ENCODE assay signal across 10 cellular contexts in the genomic region with DNA sequence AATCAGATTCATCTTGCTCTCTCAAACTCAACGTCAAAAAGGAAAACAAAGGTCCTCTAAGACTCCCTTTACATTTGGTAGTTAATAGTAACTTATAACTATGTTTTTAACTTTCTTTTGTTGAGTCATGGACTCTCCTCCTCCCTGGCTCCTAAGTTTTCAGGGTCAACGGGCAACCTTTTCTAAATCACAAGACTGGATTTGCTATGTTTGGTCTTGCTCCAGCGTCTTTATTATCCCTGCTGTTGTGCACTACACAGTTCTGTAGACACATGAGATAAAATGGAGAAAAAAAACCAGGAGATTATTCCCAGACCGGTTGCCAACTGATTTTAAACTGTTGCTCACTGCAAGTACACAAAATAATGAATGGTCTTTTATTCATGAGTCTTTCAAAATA. TPM values are rescaled to one million over a fixed set of nuclear protein-coding genes. Genes with fewer than 3 reads are reported as not detected.
DNase-seq lines count a peak whose midpoint lies in the region; ATAC-seq and TF ChIP-seq lines count a peak whose summit lies in the region.
"Had no signal": no experiment of that assay in that cellular context is flagged by ENCODE, and none has a peak within 500 bp of the region (broad histone marks: within the 10 kb centered on the region; RNA-seq: fewer than 3 reads in every experiment).

No MANE protein-coding gene starts in this region.

- peak overlapping the region; percentile 2 for H3K4me3 Mint-ChIP-seq in activated T-cell treated with anti-CD3 and anti-CD28 coated beads, Interleukin-2, amount 50 U/mL, for 24 hours
- no peak overlapping the region for H3K4me3 Mint-ChIP-seq in activated T-cell treated with anti-CD3 and anti-CD28 coated beads, Interleukin-2, amount 50 U/mL, for 72 hours

- no peaks in the 10 kb centered on the region for H3K9me3 ChIP-seq in suprapubic skin

- peaks cover 35% of the 10 kb centered on the region for H3K4me1 ChIP-seq in suprapubic skin

- H3K27ac ChIP-seq in suprapubic skin = peak overlapping the region; percentile 100

- WGBS in suprapubic skin = 38% methylated on average over 4 of the region's 4 CpGs

- no peak for TF ChIP-seq POLR2A in suprapubic skin (IDR thresholded peaks at IDR 0.05)

- peaks cover 44% of the 10 kb centered on the region for H3K4me1 Mint-ChIP-seq in activated T-cell treated with anti-CD3 and anti-CD28 coated beads, Interleukin-2, amount 50 U/mL, for 24 hours (ENCODE audit: low read depth)
- H3K4me1 Mint-ChIP-seq in activated T-cell treated with anti-CD3 and anti-CD28 coated beads, Interleukin-2, amount 50 U/mL, for 72 hours (ENCODE audit: low read depth) = peaks cover 44% of the 10 kb centered on the region

- no peak overlapping the region for H3K4me3 ChIP-seq in suprapubic skin

- H3K27me3 ChIP-seq in suprapubic skin = no peaks in the 10 kb centered on the region

- H3K36me3 Mint-ChIP-seq in activated T-cell treated with anti-CD3 and anti-CD28 coated beads, Interleukin-2, amount 50 U/mL, for 24 hours (ENCODE audit: low read depth) = peaks cover 12% of the 10 kb centered on the region
- H3K36me3 Mint-ChIP-seq in activated T-cell treated with anti-CD3 and anti-CD28 coated beads, Interleukin-2, amount 50 U/mL, for 72 hours (ENCODE audit: insufficient read depth in 2 of 2) = peaks cover 2 to 4% of the 10 kb centered on the region in 2 donors

- no peak for ATAC-seq in activated T-cell treated with anti-CD3 and anti-CD28 coated beads, Interleukin-2, amount 50 U/mL, for 72 hours (replicated peaks in 1 of 2)
- ATAC-seq: activated CD4-positive, CD25-positive, alpha-beta regulatory T cell treated with anti-CD3 and anti-CD28 coated beads, Interleukin-2, amount 50 U/mL, for 24 hours had no signal

- H3K9me3 Mint-ChIP-seq in activated T-cell treated with anti-CD3 and anti-CD28 coated beads, Interleukin-2, amount 50 U/mL, for 24 hours = no peaks in the 10 kb centered on the region
- H3K9me3 Mint-ChIP-seq in activated T-cell treated with anti-CD3 and anti-CD28 coated beads, Interleukin-2, amount 50 U/mL, for 72 hours = no peaks in the 10 kb centered on the region

- no peak overlapping the region for H3K27ac Mint-ChIP-seq in activated T-cell treated with anti-CD3 and anti-CD28 coated beads, Interleukin-2, amount 50 U/mL, for 24 hours
- no peak overlapping the region for H3K27ac Mint-ChIP-seq in activated T-cell treated with anti-CD3 and anti-CD28 coated beads, Interleukin-2, amount 50 U/mL, for 72 hours

- TF ChIP-seq CTCF in suprapubic skin (IDR thresholded peaks at IDR 0.05) = no peak

- no peaks in the 10 kb centered on the region for H3K27me3 Mint-ChIP-seq in activated T-cell treated with anti-CD3 and anti-CD28 coated beads, Interleukin-2, amount 50 U/mL, for 24 hours
- no peaks in the 10 kb centered on the region for H3K27me3 Mint-ChIP-seq in activated T-cell treated with anti-CD3 and anti-CD28 coated beads, Interleukin-2, amount 50 U/mL, for 72 hours (ENCODE audit: low read depth)

- DNase-seq in activated T-cell treated with anti-CD3 and anti-CD28 coated beads, Interleukin-2, amount 50 U/mL, for 24 hours = no peak
- no peak for DNase-seq in activated T-cell treated with anti-CD3 and anti-CD28 coated beads, Interleukin-2, amount 50 U/mL, for 72 hours
- DNase-seq in brain pericyte (ENCODE audit: low read depth, low spot score) (peak; percentile 49), left kidney (ENCODE audit: low read depth, low spot score) (peak; percentile 70), suprapubic skin (ENCODE audit: low spot score in 2 of 2) (no peak), DMS153 treated with DMSO at 0.1 percent for 48 hours (lab: John Stamatoyannopoulos, UW; ENCODE audit: unreplicated experiment) (no peak), T1000 (lab: John Stamatoyannopoulos, UW) (no peak), mucosa of gallbladder (ENCODE audit: low spot score) (no peak)
- DNase-seq: GF-D8 had no signal

- no peaks in the 10 kb centered on the region for H3K36me3 ChIP-seq in suprapubic skin

- TF ChIP-seq EP300 in suprapubic skin (IDR thresholded peaks at IDR 0.05) = no peak

RNA-seq across cellular contexts. Expression of a gene that starts 1.9 kb away (rescaled TPM):
- 100 to 1,000 TPM; 109 to 111 TPM for total RNA-seq in activated T-cell treated with anti-CD3 and anti-CD28 coated beads, Interleukin-2, amount 50 U/mL, for 72 hours
- 100 to 1,000 TPM; 511 to 726 (median 679) TPM for total RNA-seq in suprapubic skin
- total RNA-seq in mucosa of gallbladder = 791 TPM

Comparison
In these comparisons a context has a peak if more than half of its experiments do, and no peak if none do; other contexts are left out.
1. DNase-seq: peak in brain pericyte (single experiment) and left kidney (single experiment); none in activated T-cell treated with anti-CD3 and anti-CD28 coated beads, Interleukin-2, amount 50 U/mL, for 24 hours (single experiment), activated T-cell treated with anti-CD3 and anti-CD28 coated beads, Interleukin-2, amount 50 U/mL, for 72 hours (0 of 2), suprapubic skin (0 of 2), DMS153 treated with DMSO at 0.1 percent for 48 hours (single experiment), T1000 (single experiment) and mucosa of gallbladder (single experiment).